8 cellular contexts compared by ENCODE assay signal in genomic region chr10:97632949-97633884, GRCh38. TPM values are rescaled to one million over a fixed set of nuclear protein-coding genes. Genes with fewer than 3 reads are reported as not detected.
DNase-seq lines count a peak whose midpoint lies in the region; ATAC-seq, FAIRE-seq and TF ChIP-seq lines count a peak whose summit lies in the region.

MORN4 (minus strand) TSS chr10:97633500; CDS start chr10:97619653, 13,847 bp downstream.

- H3K27me3 ChIP-seq in ascending aorta (no peaks in the 10 kb centered on the region), right cardiac atrium (ENCODE audit: control insufficient read depth, insufficient read depth) (no peaks in the 10 kb centered on the region), psoas muscle (ENCODE audit: insufficient read depth in 3 of 3, low read length in 2 of 3) (no peaks in the 10 kb centered on the region)

- H3K4me1 ChIP-seq in ascending aorta (peaks cover 0 to 3% of the 10 kb centered on the region in 2 donors), right cardiac atrium (ENCODE audit: control insufficient read depth, insufficient read depth, low read length) (no peaks in the 10 kb centered on the region), psoas muscle (peaks cover 6% of the 10 kb centered on the region)

- TF ChIP-seq CTCF in ascending aorta (IDR thresholded peaks at IDR 0.05), result no peak
- TF ChIP-seq CTCF in psoas muscle (IDR thresholded peaks at IDR 0.05), result no peak

- H3K27ac Mint-ChIP-seq in T-helper 17 cell, result peak within 1 kb of the TSS; percentile 96

- H3K27me3 Mint-ChIP-seq in T-helper 17 cell, result no peaks in the 10 kb centered on the region

- no peak for TF ChIP-seq POLR2A in GM12891 (IDR thresholded peaks at IDR 0.05; ENCODE audit: low read depth, low read length)

- H3K4me3 ChIP-seq in ascending aorta (peak within 1 kb of the TSS; percentile 73 to 74), right cardiac atrium (ENCODE audit: low read length) (peak within 1 kb of the TSS; percentile 53), psoas muscle (peak within 1 kb of the TSS; percentile 91)

- FAIRE-seq in GM12891 (lab: Jason Lieb, UNC), result peak; percentile 85

- ATAC-seq in HG02763 (IDR thresholded peaks at IDR 0.05; ENCODE audit: unreplicated experiment), result peak; percentile 98
- peak; percentile 100 for ATAC-seq in T-helper 17 cell
- peak; percentile 99 to 100 for ATAC-seq in right cardiac atrium
- peak; percentile 99 to 100 (median 100) for ATAC-seq in psoas muscle

- H3K9me3 ChIP-seq in T-helper 17 cell (ENCODE audit: control insufficient read depth, low read length, poor library complexity, severe bottlenecking) (no peaks in the 10 kb centered on the region), ascending aorta (no peaks in the 10 kb centered on the region), right cardiac atrium (ENCODE audit: control insufficient read depth, low read length) (no peaks in the 10 kb centered on the region), psoas muscle (no peaks in the 10 kb centered on the region)

- H3K4me1 Mint-ChIP-seq in T-helper 17 cell, result peaks cover 9% of the 10 kb centered on the region

- 3% methylated on average over 62 of the region's 62 CpGs for WGBS in right cardiac atrium
- 3 to 7% (median 6%) methylated on average over 55 to 62 of the region's 62 CpGs for WGBS in psoas muscle, 3 donors

- H3K4me3 Mint-ChIP-seq in T-helper 17 cell, result peak within 1 kb of the TSS; percentile 100

- H3K36me3 Mint-ChIP-seq in T-helper 17 cell (ENCODE audit: low read depth), result peaks cover 3% of the 10 kb centered on the region

- H3K36me3 ChIP-seq in ascending aorta, result no peaks in the 10 kb centered on the region
- no peaks in the 10 kb centered on the region for H3K36me3 ChIP-seq in psoas muscle (ENCODE audit: insufficient read depth in 1 of 2, low read depth in 1 of 2)

- DNase-seq in GM12891 (ENCODE audit: insufficient read length, low spot score) (peak; percentile 88), NCI-H146 treated with DMSO at 0.1 percent for 48 hours (lab: John Stamatoyannopoulos, UW; ENCODE audit: unreplicated experiment) (peak; percentile 90), T-helper 17 cell (peak; percentile 84 to 90 (median 85)), ascending aorta (ENCODE audit: low spot score in 2 of 2) (peak; percentile 69 to 96), right cardiac atrium (peak; percentile 94 to 98 (median 97)), psoas muscle (peak; percentile 94 to 96), ureter (ENCODE audit: low spot score) (peak; percentile 94)

- intact Hi-C loops in ascending aorta (cut with DNase I), result loop anchor here (1.0 to 5.0 kb wide), 2 partner anchors 135 to 206 kb away; partner anchors contain the start of genes MMS19, PGAM1 and UBTD1
- intact Hi-C loops in right cardiac atrium (cut with DNase I), result no loop called here
- intact Hi-C loops in psoas muscle (cut with DNase I), result no loop called here

- H3K27ac ChIP-seq in ascending aorta (peak within 1 kb of the TSS in 1 of 2 donors; percentile 6), right cardiac atrium (ENCODE audit: low read length) (peak within 1 kb of the TSS; percentile 14), psoas muscle (peak within 1 kb of the TSS; percentile 63)

TF ChIP-seq in GM12891, 5 proteins besides CTCF, POLR2A, EP300 and RAD21:
- TF ChIP-seq POLR2AphosphoS5 (IDR thresholded peaks at IDR 0.05; ENCODE audit: low read depth, low read length) (no peak), PAX5 (IDR thresholded peaks at IDR 0.05; ENCODE audit: insufficient read depth, low read length, severe bottlenecking) (no peak), POU2F2 (IDR thresholded peaks at IDR 0.05; ENCODE audit: low read depth, low read length) (no peak), SPI1 (IDR thresholded peaks at IDR 0.05; ENCODE audit: low read depth, low read length) (no peak), TAF1 (IDR thresholded peaks at IDR 0.05; ENCODE audit: low read depth, low read length) (peak; percentile 51; the same call in 1 of the 2 replicates)

RNA-seq across cellular contexts. Expression of gene MORN4, which starts in this region (rescaled TPM):
- 4.3 TPM for polyA plus RNA-seq in GM12891 (2012; ENCODE audit: low read depth, missing spikeins)
- total RNA-seq in T-helper 17 cell, result 1 to 10 TPM in 1 of 2 donors, under 1 TPM in 1; 0.35 to 1.2 TPM
- 2.3 TPM for total RNA-seq in ascending aorta
- total RNA-seq in right cardiac atrium, result 10 to 100 TPM; 10.1 to 11.7 (median 11.0) TPM
- 23.3 TPM for polyA plus RNA-seq in right cardiac atrium
- 1 to 10 TPM; 1.8 to 4.1 (median 2.6) TPM for total RNA-seq in psoas muscle
- 1 to 10 TPM; 3.9 to 5.6 (median 5.2) TPM for polyA plus RNA-seq in psoas muscle
- 12.9 TPM for total RNA-seq in ureter
